Comparison of ENCODE assay signal across 8 cellular contexts in genomic region chr19:45091031-45091918, GRCh38. TPM values are rescaled to one million over a fixed set of nuclear protein-coding genes. Genes with fewer than 3 reads are reported as not detected.
DNase-seq lines count a peak whose midpoint lies in the region; ATAC-seq and TF ChIP-seq lines count a peak whose summit lies in the region.

No MANE protein-coding gene starts in this region.

- H4K91ac ChIP-seq in H9 (ENCODE audit: insufficient read length, low read depth, low read length) (no peak overlapping the region), trophoblast cell (ENCODE audit: low read depth, low read length) (no peak overlapping the region)

- H3K23me2 ChIP-seq in H9 (ENCODE audit: insufficient read length, low read depth, low read length, poor library complexity, severe bottlenecking): peaks cover 9% of the 10 kb centered on the region

- no peak overlapping the region for H3K56ac ChIP-seq in H9 (ENCODE audit: insufficient read length, low read depth, low read length)

- peak overlapping the region; percentile 59; the same call in 1 of the 2 replicates for H3K14ac ChIP-seq in H9 (ENCODE audit: insufficient read depth, low read length)
- no peak overlapping the region for H3K14ac ChIP-seq in trophoblast cell (ENCODE audit: low read length)

- TF ChIP-seq CTCF in H9 (conservative IDR thresholded peaks at IDR 0.05) (no peak), heart left ventricle (IDR thresholded peaks at IDR 0.05) (no peak), tibial nerve (IDR thresholded peaks at IDR 0.05) (peak in 1 of 5 experiments; percentile 29)

- H3T11ph ChIP-seq in H9 (ENCODE audit: low read length): no peak overlapping the region

- H3K9ac ChIP-seq in ES-I3 (ENCODE audit: low read depth, low read length) (peak overlapping the region; percentile 75), H9 (ENCODE audit: extremely low read depth, insufficient read length, low read length) (peak overlapping the region; percentile 77), trophoblast cell (ENCODE audit: low read length) (no peak overlapping the region)

- peaks cover 25% of the 10 kb centered on the region; the same call in 1 of the 2 replicates for H3K79me2 ChIP-seq in H9 (ENCODE audit: insufficient read depth, low read length)
- peaks cover 22% of the 10 kb centered on the region for H3K79me2 ChIP-seq in trophoblast cell (ENCODE audit: control insufficient read depth, insufficient read depth, low read length, poor library complexity)

- no peak overlapping the region for H3K4ac ChIP-seq in H9 (ENCODE audit: low read depth, low read length)
- H3K4ac ChIP-seq in trophoblast cell (ENCODE audit: low read depth, low read length): no peak overlapping the region

- no peak overlapping the region for H2AFZ ChIP-seq in H9 (ENCODE audit: low read length)
- H2AFZ ChIP-seq in trophoblast cell (ENCODE audit: insufficient read depth, low read length, poor library complexity): peak overlapping the region; percentile 56

- WGBS in H9 (ENCODE audit: extremely low coverage, insufficient read length, low lambda C conversion rate): no CpG with 5 or more reads among the region's 64 CpGs
- WGBS in heart left ventricle, 4 donors: 6 to 10% (median 8%) methylated on average over 59 to 64 of the region's 64 CpGs
- no CpG with 5 or more reads among the region's 64 CpGs for WGBS in trophoblast cell (ENCODE audit: extremely low coverage, insufficient coverage, insufficient read length)
- WGBS in tibial nerve, 2 donors: 8% methylated on average over 47 to 64 of the region's 64 CpGs

- peaks cover 37 to 38% of the 10 kb centered on the region in 2 experiments for H3K4me1 Mint-ChIP-seq in H9

- peak; percentile 92 to 97 (median 94) for ATAC-seq in heart left ventricle

- H3K4me3 ChIP-seq in heart left ventricle (peak overlapping the region; percentile 65 to 99 (median 96)), trophoblast cell (ENCODE audit: low read depth, low read length) (no peak overlapping the region), tibial nerve (peak overlapping the region; percentile 56 to 99 (median 92))

- intact Hi-C loops in heart left ventricle (cut with DNase I): loop anchor here in 5 of 10 donors (1.0 to 10.0 kb wide), 6 partner anchors 12 to 161 kb away; partner anchors contain the start of genes BLOC1S3 (in 3 of the 5), TRAPPC6A (in 3 of the 5), EXOC3L2 (in 1 of the 5) and GEMIN7 (in 1 of the 5)

- H3K27ac ChIP-seq in H9 (ENCODE audit: insufficient read length, low read depth, low read length) (peak overlapping the region; percentile 53), heart left ventricle (peak overlapping the region; percentile 21 to 96 (median 89)), trophoblast cell (ENCODE audit: low read depth, low read length) (peak overlapping the region; percentile 29), tibial nerve (peak overlapping the region; percentile 82 to 88 (median 84))

- TF ChIP-seq EP300 in tibial nerve (IDR thresholded peaks at IDR 0.05): peak; percentile 54 to 86

- peaks cover 18 to 53% (median 33%) of the 10 kb centered on the region in 3 experiments; a peak in 6 of 7 replicates for H3K36me3 Mint-ChIP-seq in H9 (ENCODE audit: insufficient read depth in 1 of 3, low read depth in 3 of 3)

- H2BK12ac ChIP-seq in H9 (ENCODE audit: insufficient read length, low read depth, low read length) (no peak overlapping the region), trophoblast cell (ENCODE audit: low read length) (no peak overlapping the region)

- H2BK5ac ChIP-seq in H9 (ENCODE audit: insufficient read length, low read length): no peak overlapping the region
- no peak overlapping the region for H2BK5ac ChIP-seq in trophoblast cell (ENCODE audit: low read depth, low read length, poor library complexity)

- H2BK15ac ChIP-seq in H9 (ENCODE audit: low read depth, low read length): no peak overlapping the region

- H3K4me1 ChIP-seq in ES-I3 (ENCODE audit: insufficient read depth, low read length): no peaks in the 10 kb centered on the region
- no peaks in the 10 kb centered on the region; the same call in 1 of the 2 replicates for H3K4me1 ChIP-seq in H9 (ENCODE audit: insufficient read depth, low read length)
- H3K4me1 ChIP-seq in heart left ventricle: peaks cover 10 to 48% (median 35%) of the 10 kb centered on the region in 12 donors
- H3K4me1 ChIP-seq in trophoblast cell (ENCODE audit: control insufficient read depth in 1 of 2, insufficient read depth in 2 of 2, low read length in 2 of 2): peaks cover 13 to 15% of the 10 kb centered on the region in 2 experiments
- H3K4me1 ChIP-seq in tibial nerve: peaks cover 0 to 40% (median 29%) of the 10 kb centered on the region in 4 donors

- DNase-seq in H9 (peak; percentile 99), NCI-H1048 (lab: John Stamatoyannopoulos, UW) (peak; percentile 98), T follicular helper cell (ENCODE audit: low read depth) (peak; percentile 95), amniotic stem cell (lab: John Stamatoyannopoulos, UW) (peak; percentile 99), heart left ventricle (peak; percentile 98 to 99 (median 99)), trophoblast cell (peak; percentile 100), tibial nerve (ENCODE audit: low spot score in 2 of 2) (peak; percentile 96 to 98)

- no peak overlapping the region for H2BK120ac ChIP-seq in H9 (ENCODE audit: low read depth, low read length, poor library complexity, severe bottlenecking)
- no peak overlapping the region for H2BK120ac ChIP-seq in trophoblast cell (ENCODE audit: insufficient read depth, low read length, poor library complexity)

- peaks cover under 1% of the 10 kb centered on the region for H3K79me1 ChIP-seq in H9 (ENCODE audit: insufficient read depth, low read depth, low read length, poor library complexity, severe bottlenecking)
- peaks cover 10% of the 10 kb centered on the region for H3K79me1 ChIP-seq in trophoblast cell (ENCODE audit: low read length)

- TF ChIP-seq POLR2A in heart left ventricle (IDR thresholded peaks at IDR 0.05) (peak in 1 of 2 donors; percentile 37), tibial nerve (IDR thresholded peaks at IDR 0.05) (peak in 1 of 2 donors; percentile 44)

- H2AK5ac ChIP-seq in H9 (ENCODE audit: insufficient read length, low read length) (no peak overlapping the region), trophoblast cell (ENCODE audit: low read length) (no peak overlapping the region)

- peak overlapping the region; percentile 99 to 100 (median 100) for H3K27ac Mint-ChIP-seq in H9

- H3K27me3 Mint-ChIP-seq in H9 (ENCODE audit: low read depth): no peaks in the 10 kb centered on the region; the same call in 1 of the 2 replicates

- H4K12ac ChIP-seq in trophoblast cell (ENCODE audit: low read depth, low read length): no peak overlapping the region

- H4K20me1 ChIP-seq in H9 (ENCODE audit: control insufficient read depth, insufficient read depth, insufficient read length): no peaks in the 10 kb centered on the region

- H4K5ac ChIP-seq in H9 (ENCODE audit: insufficient read length, low read depth, low read length): no peak overlapping the region

- H3K36me3 ChIP-seq in ES-I3 (ENCODE audit: insufficient read depth, low read length): peaks cover 13% of the 10 kb centered on the region
- H3K36me3 ChIP-seq in heart left ventricle: peaks cover 0 to 21% (median 13%) of the 10 kb centered on the region in 9 donors
- peaks cover 19 to 22% of the 10 kb centered on the region in 2 experiments for H3K36me3 ChIP-seq in trophoblast cell (ENCODE audit: control insufficient read depth in 1 of 2, insufficient read depth in 2 of 2, low read length in 2 of 2)
- peaks cover 0 to 39% (median 0%) of the 10 kb centered on the region in 3 donors for H3K36me3 ChIP-seq in tibial nerve

- peak overlapping the region; percentile 54 for H3K18ac ChIP-seq in H9 (ENCODE audit: insufficient read length, low read depth, low read length)
- H3K18ac ChIP-seq in trophoblast cell (ENCODE audit: low read length): no peak overlapping the region

- no peak overlapping the region for H2BK20ac ChIP-seq in H9 (ENCODE audit: low read depth, low read length, poor library complexity, severe bottlenecking)

- H3K23ac ChIP-seq in H9 (ENCODE audit: insufficient read length, low read depth, low read length): no peak overlapping the region
- H3K23ac ChIP-seq in trophoblast cell (ENCODE audit: low read length): no peak overlapping the region

- H3K9me3 Mint-ChIP-seq in H9: no peaks in the 10 kb centered on the region; a peak in 1 of 5 replicates

- H3K9me3 ChIP-seq in ES-I3 (ENCODE audit: control insufficient read depth, insufficient read depth, low read length) (no peaks in the 10 kb centered on the region), H9 (ENCODE audit: control insufficient read depth, low read depth, low read length) (no peaks in the 10 kb centered on the region), heart left ventricle (no peaks in the 10 kb centered on the region), trophoblast cell (ENCODE audit: insufficient read depth, low read depth, low read length) (no peaks in the 10 kb centered on the region), tibial nerve (no peaks in the 10 kb centered on the region)

- H3K4me2 ChIP-seq in H9 (ENCODE audit: insufficient read depth, insufficient read length, low read length): peak overlapping the region; percentile 95
- peak overlapping the region; percentile 82 for H3K4me2 ChIP-seq in trophoblast cell (ENCODE audit: low read length)

- H4K8ac ChIP-seq in H9 (replicated peaks; ENCODE audit: insufficient read length, low read depth, low read length) (no peak overlapping the region), trophoblast cell (ENCODE audit: low read depth, low read length) (peak overlapping the region; percentile 74)

- H3K27me3 ChIP-seq in H9 (ENCODE audit: insufficient read depth, low read length) (no peaks in the 10 kb centered on the region), heart left ventricle (no peaks in the 10 kb centered on the region), trophoblast cell (ENCODE audit: insufficient read depth, low read length) (no peaks in the 10 kb centered on the region), tibial nerve (no peaks in the 10 kb centered on the region)

- H3K4me3 Mint-ChIP-seq in H9: peak overlapping the region; percentile 87 to 90

RNA-seq across cellular contexts. Expression of gene PPP1R37, which starts 1.7 kb away (rescaled TPM):
- total RNA-seq in H9 (2021): 29.9 and 33.6 TPM in 2 replicates
- 10 to 100 TPM; 16.0 to 33.7 (median 17.1) TPM for total RNA-seq in heart left ventricle
- polyA plus RNA-seq in heart left ventricle: 10 to 100 TPM; 24.0 to 27.9 TPM
- polyA plus RNA-seq in trophoblast cell (2013): 12.8 and 12.9 TPM in 2 replicates
- total RNA-seq in tibial nerve: 10 to 100 TPM; 22.1 to 44.1 (median 33.5) TPM

RNA-seq across cellular contexts. Expression of gene GEMIN7, which starts 12.2 kb away (rescaled TPM):
- total RNA-seq in H9 (2021): 46.0 and 47.2 TPM in 2 replicates
- total RNA-seq in heart left ventricle: 10 to 100 TPM; 11.4 to 22.0 (median 17.0) TPM
- 10 to 100 TPM; 25.0 to 40.8 TPM for polyA plus RNA-seq in heart left ventricle
- 18.4 and 19.0 TPM in 2 replicates for polyA plus RNA-seq in trophoblast cell (2013)
- total RNA-seq in tibial nerve: 10 to 100 TPM in 3 of 4 donors, 1 to 10 TPM in 1; 8.8 to 30.3 (median 21.8) TPM

RNA-seq across cellular contexts. Expression of gene ZNF296, which starts 15.0 kb away (rescaled TPM):
- total RNA-seq in H9 (2021) (14.3 and 14.8 TPM in 2 replicates), heart left ventricle (1 to 10 TPM in 1 of 9 donors, under 1 TPM in 6, not detected in 2; 0.16 to 1.2 (median 0.36) TPM), tibial nerve (1 to 10 TPM in 3 of 4 donors, not detected in 1; 2.1 to 4.2 (median 2.1) TPM)
- polyA plus RNA-seq in heart left ventricle: under 1 TPM; 0.19 to 0.46 TPM
- 0.62 and 0.67 TPM in 2 replicates for polyA plus RNA-seq in trophoblast cell (2013)

RNA-seq across cellular contexts. Expression of gene CLASRP, which starts 52.4 kb away (rescaled TPM):
- 87.0 and 87.1 TPM in 2 replicates for total RNA-seq in H9 (2021)
- 10 to 100 TPM; 26.0 to 68.2 (median 32.4) TPM for total RNA-seq in heart left ventricle
- 10 to 100 TPM; 25.8 to 47.5 TPM for polyA plus RNA-seq in heart left ventricle
- 30.4 TPM in 2 replicates for polyA plus RNA-seq in trophoblast cell (2013)
- 100 to 1,000 TPM in 2 of 4 donors, 10 to 100 TPM in 2; 72.8 to 109 (median 95.5) TPM for total RNA-seq in tibial nerve

Comparison
In these comparisons a context has a peak if more than half of its experiments do, and no peak if none do; other contexts are left out.
1. H3K27ac ChIP-seq: peak in every context shown above with its lines; median percentile 89 in heart left ventricle; 84 in tibial nerve; 53 in H9; 29 in trophoblast cell.